Comparison of ENCODE assay signal across 11 cellular contexts in the genomic region with DNA sequence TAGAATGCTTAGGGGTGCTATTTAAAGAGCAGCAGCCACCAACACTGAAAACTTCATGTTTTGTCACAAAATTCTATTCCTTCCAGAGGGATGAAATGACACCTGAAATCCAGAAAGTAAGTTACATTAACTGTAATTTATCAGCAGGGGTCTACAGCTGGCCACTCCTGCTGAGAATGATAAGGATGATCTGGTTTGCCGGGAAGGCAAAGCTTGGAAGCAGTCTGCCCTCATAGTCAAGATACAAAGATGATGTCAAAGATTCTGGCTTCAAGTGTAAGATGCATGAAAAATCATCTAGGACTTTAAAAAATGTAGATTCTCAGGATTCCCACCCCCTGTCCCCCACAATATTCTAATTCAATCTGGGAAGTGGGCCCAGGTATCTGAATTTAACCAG. TPM values are rescaled to one million over a fixed set of nuclear protein-coding genes. Genes with fewer than 3 reads are reported as not detected.
DNase-seq lines count a peak whose midpoint lies in the region; ATAC-seq, FAIRE-seq and TF ChIP-seq lines count a peak whose summit lies in the region.
"Had no signal": no experiment of that assay in that cellular context is flagged by ENCODE, and none has a peak within 500 bp of the region (broad histone marks: within the 10 kb centered on the region; RNA-seq: fewer than 3 reads in every experiment).

No MANE protein-coding gene starts in this region.

- H3K9me1 ChIP-seq in K562 (ENCODE audit: control insufficient read depth, insufficient read depth, low read length) = no peaks in the 10 kb centered on the region

- CTCF ChIA-PET in K562 (lab: Yijun Ruan, JAX; ENCODE audit: low intra/inter-chr PET ratio) = no interaction called here

- ATAC-seq in K562 (peak; percentile 36; the same call in 2 of the 3 replicates), HG03196 (IDR thresholded peaks at IDR 0.05; ENCODE audit: unreplicated experiment) (no peak)

- intact Hi-C loops in K562 (cut with micrococcal nuclease) (no loop called here), thyroid gland (cut with DNase I) (loop anchor here (5.0 kb wide), 1 partner anchor 182 kb away; no protein-coding TSS in a partner anchor)

- H3K9me3 ChIP-seq in HUES6 (ENCODE audit: control insufficient read depth, insufficient read depth, low read depth, low read length) (no peaks in the 10 kb centered on the region), K562 (replicated peaks; ENCODE audit: control insufficient read depth, insufficient read depth, low read depth, low read length) (no peaks in the 10 kb centered on the region), mesodermal cell (ENCODE audit: control insufficient read depth, low read length) (no peaks in the 10 kb centered on the region), thyroid gland (no peaks in the 10 kb centered on the region)

- H3K9ac ChIP-seq in HUES6 (ENCODE audit: low read length) = peak overlapping the region; percentile 33
- no peak overlapping the region for H3K9ac ChIP-seq in K562 (ENCODE audit: insufficient read depth in 1 of 2, low read depth in 2 of 2, low read length in 2 of 2)

- H3K27me3 ChIP-seq in HUES6 (ENCODE audit: control insufficient read depth, insufficient read depth, low read length) (no peaks in the 10 kb centered on the region), K562 (ENCODE audit: control insufficient read depth in 2 of 2, insufficient read depth in 2 of 2, low read length in 2 of 2) (no peaks in the 10 kb centered on the region), thyroid gland (no peaks in the 10 kb centered on the region)

- WGBS in K562 (ENCODE audit: insufficient coverage, low coverage, missing lambda C conversion rate) = 0% methylated on average over 1 of the region's 1 CpG
- WGBS in mesodermal cell (ENCODE audit: insufficient coverage in 2 of 2), 2 experiments = 100% methylated on average over 1 of the region's 1 CpG; no CpG with 5 or more reads in 1 of the 2 experiments
- 91 to 95% methylated on average over 1 of the region's 1 CpG for WGBS in thyroid gland, 2 donors

- no peak for TF ChIP-seq POLR2A in K562 (conservative IDR thresholded peaks at IDR 0.05)
- no peak for TF ChIP-seq POLR2A in thyroid gland (IDR thresholded peaks at IDR 0.05)

- POLR2A ChIA-PET in K562 (lab: Yijun Ruan, JAX) = interaction anchor here (1.2 kb wide), 1 partner anchor 12 kb away, joined by 3 read pairs; no protein-coding TSS in a partner anchor

- DNase-seq in K562 (ENCODE audit: extremely low read depth in 1 of 4, low spot score in 3 of 4) (peak; percentile 15 to 26 (median 20)), thyroid gland (no peak), NCI-H2107 (lab: John Stamatoyannopoulos, UW) (no peak)
- no peak for DNase-seq in activated CD4-positive, CD25-positive, alpha-beta regulatory T cell treated with anti-CD3 and anti-CD28 coated beads, Interleukin-2, amount 50 U/mL, for 72 hours
- DNase-seq: activated naive CD8-positive, alpha-beta T cell treated with anti-CD3 and anti-CD28 coated beads, Interleukin-2, amount 10 ng/mL, durations not matched to agents 7 days and 5 days; MM.1S; retina; stimulated activated naive CD4-positive, alpha-beta T cell treated with Interleukin-2 at 50 U/mL for 16 hours had no signal

- H3K4me2 ChIP-seq in K562 (ENCODE audit: insufficient read depth, low read length) = no peak overlapping the region

- TF ChIP-seq RAD21 in K562 (CRISPR knock-in tag; conservative IDR thresholded peaks at IDR 0.05 in 1 of 2, IDR thresholded peaks at IDR 0.05 in 1 of 2) = no peak

- H3K36me3 ChIP-seq in HUES6 (ENCODE audit: control insufficient read depth, insufficient read depth, low read length) (peaks cover 15% of the 10 kb centered on the region), K562 (ENCODE audit: control insufficient read depth, insufficient read depth, low read length) (peaks cover 26% of the 10 kb centered on the region), mesodermal cell (ENCODE audit: control insufficient read depth, insufficient read depth, low read length) (peaks cover 25% of the 10 kb centered on the region), thyroid gland (no peaks in the 10 kb centered on the region)

- in situ Hi-C loops in K562 (cut with MboI) = loop anchor here (10.0 kb wide), 1 partner anchor 180 kb away; no protein-coding TSS in a partner anchor

- H3K4me3 ChIP-seq in HUES6 (ENCODE audit: low read depth, low read length) (no peak overlapping the region), K562 (no peak overlapping the region), mesodermal cell (ENCODE audit: extremely low read depth, insufficient read depth, low read length, poor library complexity, severe bottlenecking) (no peak overlapping the region), thyroid gland (replicated peaks in 1 of 3) (no peak overlapping the region)

- no peak for TF ChIP-seq CTCF in K562 (IDR thresholded peaks at IDR 0.05 in 2 of 3, conservative IDR thresholded peaks at IDR 0.05 in 1 of 3; ENCODE audit: insufficient read depth in 2 of 3, low read depth in 1 of 3, low read length in 3 of 3)
- no peak for TF ChIP-seq CTCF in thyroid gland (IDR thresholded peaks at IDR 0.05)

- H4K20me1 ChIP-seq in K562 (replicated peaks; ENCODE audit: control insufficient read depth, insufficient read depth, low read length) = no peaks in the 10 kb centered on the region

- no TSS peak for BruUV-seq in K562 (replicated peaks; lab: Mats Ljungman, UMichigan)

- peaks cover 28% of the 10 kb centered on the region for H3K4me1 ChIP-seq in HUES6 (ENCODE audit: control insufficient read depth, insufficient read depth, low read length)
- peaks cover 0 to 9% of the 10 kb centered on the region in 2 experiments; a peak in 2 of 5 replicates for H3K4me1 ChIP-seq in K562 (replicated peaks in 1 of 2; ENCODE audit: control insufficient read depth in 2 of 2, insufficient read depth in 2 of 2, low read length in 2 of 2)
- H3K4me1 ChIP-seq in mesodermal cell (ENCODE audit: control insufficient read depth, insufficient read depth, low read length, poor library complexity, severe bottlenecking) = peaks cover 52% of the 10 kb centered on the region
- peaks cover 24 to 39% of the 10 kb centered on the region in 2 donors for H3K4me1 ChIP-seq in thyroid gland

- H3K27ac ChIP-seq in HUES6 (ENCODE audit: low read depth, low read length) = peak overlapping the region; percentile 7; the same call in 1 of the 2 replicates
- no peak overlapping the region for H3K27ac ChIP-seq in K562 (ENCODE audit: extremely low read depth, low read depth, low read length)
- H3K27ac ChIP-seq in mesodermal cell (ENCODE audit: low read depth, low read length, severe bottlenecking) = peak overlapping the region; percentile 95
- peak overlapping the region; percentile 49 to 70 (median 56) for H3K27ac ChIP-seq in thyroid gland

- no peak for FAIRE-seq in K562 (lab: Jason Lieb, UNC)

- H2AFZ ChIP-seq in K562 (ENCODE audit: low read depth, low read length) = no peak overlapping the region

- TF ChIP-seq EP300 in K562 (IDR thresholded peaks at IDR 0.05; ENCODE audit: low read length) = no peak

- H3K79me2 ChIP-seq in K562 (ENCODE audit: control insufficient read depth, insufficient read depth, low read length) = no peaks in the 10 kb centered on the region

TF ChIP-seq in K562, 482 proteins besides CTCF, POLR2A, EP300 and RAD21 (continues in another document):
- TF ChIP-seq SRF (CRISPR knock-in tag; IDR thresholded peaks at IDR 0.05) = no peak
- TF ChIP-seq RNF219 (CRISPR knock-in tag; IDR thresholded peaks at IDR 0.05) = no peak
- no peak for TF ChIP-seq EGR1 (conservative IDR thresholded peaks at IDR 0.05)
- no peak for TF ChIP-seq MEF2A (IDR thresholded peaks at IDR 0.05; ENCODE audit: control insufficient read depth, low read depth, low read length)
- TF ChIP-seq CBFA2T2 (conservative IDR thresholded peaks at IDR 0.05) = peak; percentile 30; the same call in 1 of the 2 replicates
- TF ChIP-seq TCF3 (CRISPR knock-in tag; IDR thresholded peaks at IDR 0.05) = peak; percentile 30; the same call in 1 of the 2 replicates
- no peak for TF ChIP-seq PURB (CRISPR knock-in tag; IDR thresholded peaks at IDR 0.05; ENCODE audit: low read depth)
- peak; percentile 32; the same call in 1 of the 2 replicates for TF ChIP-seq TAL1 (IDR thresholded peaks at IDR 0.05)

RNA-seq across cellular contexts. Expression of gene DCAF5, which starts 58.4 kb away (rescaled TPM):
- total RNA-seq in K562 (2011; cell fraction: chromatin; rRNA removed; ENCODE audit: low replicate concordance) = 22.5 and 34.2 TPM in 2 replicates
- 17.0 and 18.6 TPM in 2 replicates for total RNA-seq in K562 (2011; cell fraction: nucleolus; rRNA removed)
- total RNA-seq in K562 (2011; cell fraction: nucleoplasm; rRNA removed) = 21.1 and 24.9 TPM in 2 replicates
- 7.5 and 8.1 TPM in 2 replicates for total RNA-seq in K562 (2014; rRNA removed)
- 11.3 and 12.7 TPM in 2 replicates for total RNA-seq in K562 (2014; rRNA removed; fragmentation: Illumina TruSeq; extraction: Trizol)
- 12.5 and 13.2 TPM in 2 replicates for total RNA-seq in K562 (2015; rRNA removed; fragmentation: Illumina TruSeq; extraction: Trizol)
- 16.9 and 20.2 TPM in 2 replicates for total RNA-seq in K562 (2021)
- 24.1 and 26.3 TPM in 2 replicates for polyA plus RNA-seq in K562 (2011; rRNA removed)
- 27.4 and 30.1 TPM in 2 replicates for polyA plus RNA-seq in K562 (2011; cell fraction: cytosol; rRNA removed)
- 73.7 and 97.8 TPM in 2 replicates for polyA plus RNA-seq in K562 (2011; cell fraction: nucleus; rRNA removed)
- polyA plus RNA-seq in K562 (2012) = 14.2 and 21.5 TPM in 2 replicates
- polyA plus RNA-seq in K562 (2014; fragmentation: Illumina TruSeq; extraction: Trizol) = 21.8 and 23.6 TPM in 2 replicates
- polyA plus RNA-seq in K562 (2014; fragmentation: Nextera tagmentation; extraction: Ambion mirVana) = 1 to 10 TPM; 5.6 to 9.1 TPM
- 13.7 and 15.1 TPM in 2 replicates for polyA plus RNA-seq in K562 (2014; rRNA removed)
- 15.9 and 19.1 TPM in 2 replicates for polyA minus RNA-seq in K562 (2011; rRNA and poly(A)+ RNA removed)
- 9.4 and 10.4 TPM in 2 replicates for polyA minus RNA-seq in K562 (2011; cell fraction: cytosol; rRNA and poly(A)+ RNA removed)
- polyA minus RNA-seq in K562 (2011; cell fraction: nucleus; rRNA and poly(A)+ RNA removed) = 18.0 and 25.4 TPM in 2 replicates
- polyA plus RNA-seq in mesodermal cell (2013, experiment 1 of 2) = 36.2 TPM
- 32.1 TPM for polyA plus RNA-seq in mesodermal cell (2013, experiment 2 of 2)
- total RNA-seq in thyroid gland = 10 to 100 TPM; 36.0 to 53.6 (median 38.9) TPM

Comparison
In these comparisons a context has a peak if more than half of its experiments do, and no peak if none do; other contexts are left out.
1. DNase-seq: peak in K562 (4 of 4); none in thyroid gland (0 of 2), activated CD4-positive, CD25-positive, alpha-beta regulatory T cell treated with anti-CD3 and anti-CD28 coated beads, Interleukin-2, amount 50 U/mL, for 72 hours (single experiment) and NCI-H2107 (single experiment).